13 cellular contexts compared by ENCODE assay signal in genomic region chr1:227894831-227895451, GRCh38. TPM values are rescaled to one million over a fixed set of nuclear protein-coding genes. Genes with fewer than 3 reads are reported as not detected.
DNase-seq lines count a peak whose midpoint lies in the region; ATAC-seq and TF ChIP-seq lines count a peak whose summit lies in the region.
"Had no signal": no experiment of that assay in that cellular context is flagged by ENCODE, and none has a peak within 500 bp of the region (broad histone marks: within the 10 kb centered on the region; RNA-seq: fewer than 3 reads in every experiment).

No MANE protein-coding gene starts in this region.

- H3K4me3 Mint-ChIP-seq in activated CD4-positive, alpha-beta T cell treated with anti-CD3 and anti-CD28 coated beads, Interleukin-2, amount 10 ng/mL, durations not matched to agents 24 days and 14 days = no peak overlapping the region
- H3K4me3 Mint-ChIP-seq in neural crest cell = no peak overlapping the region
- H3K4me3 Mint-ChIP-seq: CD4-positive, alpha-beta memory T cell; immature natural killer cell had no signal

- intact Hi-C loops in activated CD4-positive, alpha-beta T cell treated with anti-CD3 and anti-CD28 coated beads, Interleukin-2, amount 10 ng/mL, durations not matched to agents 24 days and 14 days (cut with micrococcal nuclease) = no loop called here

- no peaks in the 10 kb centered on the region for H3K4me1 Mint-ChIP-seq in activated CD4-positive, alpha-beta T cell treated with anti-CD3 and anti-CD28 coated beads, Interleukin-2, amount 10 ng/mL, durations not matched to agents 24 days and 14 days
- peaks cover 14% of the 10 kb centered on the region for H3K4me1 Mint-ChIP-seq in neural crest cell

- H3K27me3 Mint-ChIP-seq in activated CD4-positive, alpha-beta T cell treated with anti-CD3 and anti-CD28 coated beads, Interleukin-2, amount 10 ng/mL, durations not matched to agents 24 days and 14 days = no peaks in the 10 kb centered on the region
- no peaks in the 10 kb centered on the region for H3K27me3 Mint-ChIP-seq in neural crest cell (ENCODE audit: low read depth)
- H3K27me3 Mint-ChIP-seq: CD4-positive, alpha-beta memory T cell had no signal

- TF ChIP-seq CTCF in coronary artery (IDR thresholded peaks at IDR 0.05) (no peak), neural crest cell (conservative IDR thresholded peaks at IDR 0.05) (no peak)

- ATAC-seq in HG03045 (IDR thresholded peaks at IDR 0.05; ENCODE audit: unreplicated experiment) = no peak
- ATAC-seq in GM18519 (IDR thresholded peaks at IDR 0.05; ENCODE audit: low FRiP score, unreplicated experiment) = no peak

- peak; percentile 3 for DNase-seq in activated CD4-positive, alpha-beta T cell treated with anti-CD3 and anti-CD28 coated beads for 1 hour
- no peak for DNase-seq in activated CD4-positive, alpha-beta T cell treated with anti-CD3 and anti-CD28 coated beads, Interleukin-2, amount 10 ng/mL, durations not matched to agents 24 days and 14 days
- DNase-seq in M059J (ENCODE audit: low read depth) (peak; percentile 33), coronary artery (ENCODE audit: low spot score) (peak; percentile 65), neural crest cell (ENCODE audit: low read depth, low spot score) (peak; percentile 1), EL (no peak)
- DNase-seq: CD4-positive, alpha-beta memory T cell; effector CD8-positive, alpha-beta T cell; immature natural killer cell; NCI-H748 treated with DMSO at 0.1 percent for 48 hours had no signal

- H3K27ac Mint-ChIP-seq in activated CD4-positive, alpha-beta T cell treated with anti-CD3 and anti-CD28 coated beads, Interleukin-2, amount 10 ng/mL, durations not matched to agents 24 days and 14 days = no peak overlapping the region
- H3K27ac Mint-ChIP-seq in neural crest cell (ENCODE audit: unreplicated experiment) = peak overlapping the region; percentile 71
- H3K27ac Mint-ChIP-seq: immature natural killer cell had no signal

- no peaks in the 10 kb centered on the region for H3K9me3 Mint-ChIP-seq in activated CD4-positive, alpha-beta T cell treated with anti-CD3 and anti-CD28 coated beads, Interleukin-2, amount 10 ng/mL, durations not matched to agents 24 days and 14 days
- no peaks in the 10 kb centered on the region for H3K9me3 Mint-ChIP-seq in neural crest cell
- H3K9me3 Mint-ChIP-seq: CD4-positive, alpha-beta memory T cell; immature natural killer cell had no signal

- no peak overlapping the region for H3K27ac ChIP-seq in coronary artery
- H3K27ac ChIP-seq: 22Rv1 had no signal

- H3K36me3 Mint-ChIP-seq in activated CD4-positive, alpha-beta T cell treated with anti-CD3 and anti-CD28 coated beads, Interleukin-2, amount 10 ng/mL, durations not matched to agents 24 days and 14 days (ENCODE audit: low read depth) = no peaks in the 10 kb centered on the region
- H3K36me3 Mint-ChIP-seq in neural crest cell (ENCODE audit: low read depth) = no peaks in the 10 kb centered on the region
- H3K36me3 Mint-ChIP-seq: CD4-positive, alpha-beta memory T cell; immature natural killer cell had no signal

- H3K4me3 ChIP-seq in coronary artery = no peak overlapping the region

RNA-seq across cellular contexts. Expression of gene WNT9A, which starts 52.8 kb away (rescaled TPM):
- total RNA-seq in activated CD4-positive, alpha-beta T cell treated with anti-CD3 and anti-CD28 coated beads, Interleukin-2, amount 10 ng/mL, durations not matched to agents 24 days and 14 days = not detected in 2 replicates
- 0.10 and 0.37 TPM in 2 replicates for total RNA-seq in M059J (2014; rRNA removed; shearing (Covaris generic))
- total RNA-seq in neural crest cell = 0.48 and 0.54 TPM in 2 replicates

Comparison
In these comparisons a context has a peak if more than half of its experiments do, and no peak if none do; other contexts are left out.
1. DNase-seq: peak in activated CD4-positive, alpha-beta T cell treated with anti-CD3 and anti-CD28 coated beads for 1 hour (single experiment), M059J (single experiment), coronary artery (single experiment) and neural crest cell (single experiment); none in activated CD4-positive, alpha-beta T cell treated with anti-CD3 and anti-CD28 coated beads, Interleukin-2, amount 10 ng/mL, durations not matched to agents 24 days and 14 days (single experiment) and EL (single experiment).